In genomic region chr17:77234695-77235094, GRCh38 we compare ENCODE assay signal across 11 cellular contexts.
DNase-seq lines count a peak whose midpoint lies in the region; ATAC-seq and TF ChIP-seq lines count a peak whose summit lies in the region.
"Had no signal": no experiment of that assay in that cellular context is flagged by ENCODE, and none has a peak within 500 bp of the region (broad histone marks: within the 10 kb centered on the region; RNA-seq: fewer than 3 reads in every experiment).

No MANE protein-coding gene starts in this region.

- ATAC-seq in HG03469 (IDR thresholded peaks at IDR 0.05; ENCODE audit: unreplicated experiment): no peak
- no peak for ATAC-seq in GM19035 (IDR thresholded peaks at IDR 0.05; ENCODE audit: unreplicated experiment)
- no peak for ATAC-seq in mucosa of descending colon

- peak overlapping the region; percentile 69 for H3K27ac ChIP-seq in BLaER1
- peak overlapping the region in 3 of 4 donors; percentile 38 to 66 (median 51) for H3K27ac ChIP-seq in Peyer's patch
- H3K27ac ChIP-seq in dorsolateral prefrontal cortex: peak overlapping the region in 58 of 59 donors; percentile 11 to 91 (median 85)
- peak overlapping the region; percentile 33 for H3K27ac ChIP-seq in rectal smooth muscle tissue (ENCODE audit: low read depth, low read length)

- H3K27me3 ChIP-seq in BLaER1 (no peaks in the 10 kb centered on the region), Peyer's patch (no peaks in the 10 kb centered on the region), dorsolateral prefrontal cortex (no peaks in the 10 kb centered on the region), rectal smooth muscle tissue (ENCODE audit: control insufficient read depth, insufficient read depth, low read length) (no peaks in the 10 kb centered on the region)

- no peak for TF ChIP-seq CTCF in Peyer's patch (IDR thresholded peaks at IDR 0.05)
- TF ChIP-seq CTCF in dorsolateral prefrontal cortex (IDR thresholded peaks at IDR 0.05 in 54 of 56, conservative IDR thresholded peaks at IDR 0.05 in 2 of 56; ENCODE audit: low read depth in 1 of 56, partially characterized antibody in 56 of 56): no peak
- TF ChIP-seq CTCF in mucosa of descending colon (IDR thresholded peaks at IDR 0.05): no peak

- DNase-seq in Peyer's patch (no peak), dorsolateral prefrontal cortex (no peak), hypothalamus (lab: John Stamatoyannopoulos, UW) (no peak), mucosa of descending colon (no peak)
- DNase-seq: central memory CD4-positive, alpha-beta T cell; NCI-H2029 treated with DMSO at 0.1 percent for 48 hours; SIG-M5 had no signal

- peaks cover 55% of the 10 kb centered on the region for H3K4me1 ChIP-seq in BLaER1
- H3K4me1 ChIP-seq in Peyer's patch: peaks cover 0 to 8% (median 0%) of the 10 kb centered on the region in 4 donors
- H3K4me1 ChIP-seq in rectal smooth muscle tissue (ENCODE audit: control insufficient read depth, insufficient read depth, low read length): no peaks in the 10 kb centered on the region
- peaks cover 15% of the 10 kb centered on the region for H3K4me1 ChIP-seq in mucosa of descending colon (ENCODE audit: low read depth)

- H3K9ac ChIP-seq in BLaER1 (peak overlapping the region; percentile 64), rectal smooth muscle tissue (ENCODE audit: low read length) (no peak overlapping the region)

- peak overlapping the region; percentile 79 for H3K4me2 ChIP-seq in BLaER1

- TF ChIP-seq POLR2A in Peyer's patch (IDR thresholded peaks at IDR 0.05): no peak

- peaks cover 13% of the 10 kb centered on the region for H3K9me3 ChIP-seq in BLaER1
- no peaks in the 10 kb centered on the region for H3K9me3 ChIP-seq in Peyer's patch
- no peaks in the 10 kb centered on the region for H3K9me3 ChIP-seq in mucosa of descending colon

- intact Hi-C loops in dorsolateral prefrontal cortex (cut with DNase I) (no loop called here), mucosa of descending colon (cut with DNase I, micrococcal nuclease) (no loop called here)

- no peaks in the 10 kb centered on the region for H4K20me1 ChIP-seq in BLaER1

- 0 out of 2 replicates have a peak, but pooled peaks cover 4% of the 10 kb centered on the region for H3K36me3 ChIP-seq in BLaER1
- no peaks in the 10 kb centered on the region for H3K36me3 ChIP-seq in Peyer's patch
- H3K36me3 ChIP-seq in rectal smooth muscle tissue (ENCODE audit: control insufficient read depth, insufficient read depth, low read length): no peaks in the 10 kb centered on the region
- H3K36me3 ChIP-seq in mucosa of descending colon (ENCODE audit: low read depth): no peaks in the 10 kb centered on the region

- H3K4me3 ChIP-seq in BLaER1: no peak overlapping the region
- H3K4me3 ChIP-seq in Peyer's patch: no peak overlapping the region
- H3K4me3 ChIP-seq in dorsolateral prefrontal cortex: peak overlapping the region in 27 of 59 donors; percentile 33 to 58 (median 46)
- peak overlapping the region; percentile 22 for H3K4me3 ChIP-seq in rectal smooth muscle tissue (ENCODE audit: low read length)
- H3K4me3 ChIP-seq in mucosa of descending colon: no peak overlapping the region

Comparison
In these comparisons a context has a peak if more than half of its experiments do, and no peak if none do; other contexts are left out.
1. H3K27ac ChIP-seq: peak in every context shown above with its lines; median percentile 85 in dorsolateral prefrontal cortex; 69 in BLaER1; 51 in Peyer's patch; 33 in rectal smooth muscle tissue.